ENCODE assay signal across 30 cellular contexts in the genomic region with DNA sequence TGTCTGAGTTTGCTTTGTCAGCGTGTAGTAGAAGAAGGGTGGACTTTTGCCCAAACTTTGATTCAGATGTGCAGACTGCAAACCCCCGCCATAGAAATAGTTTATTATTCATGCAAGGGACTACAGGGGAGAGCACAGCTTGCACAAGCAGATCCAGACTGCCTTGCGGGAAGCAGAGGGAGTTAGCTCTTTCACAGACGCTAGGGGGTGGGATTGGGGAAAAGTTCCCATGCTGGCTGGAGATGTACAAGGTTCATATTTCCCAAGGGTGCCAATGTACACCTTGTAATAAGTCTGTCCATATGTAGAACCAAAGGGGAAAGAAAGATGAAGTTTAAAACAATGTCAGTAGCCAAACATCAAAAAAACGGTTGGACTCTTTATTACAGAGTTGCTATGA.
"Had no signal": no experiment of that assay in that cellular context is flagged by ENCODE, and none has a peak within 500 bp of the region (broad histone marks: within the 10 kb centered on the region; RNA-seq: fewer than 3 reads in every experiment).

No MANE protein-coding gene starts in this region.

- H3K4me1 ChIP-seq: colonic mucosa, esophagus muscularis mucosa, foreskin keratinocyte, gastroesophageal sphincter, heart left ventricle, left lung, psoas muscle, spleen, tibial nerve, upper lobe of right lung, uterus had no signal

- H3K9me3 Mint-ChIP-seq: endodermal cell, nephron progenitor cell had no signal

- H3K36me3 ChIP-seq: colonic mucosa, esophagus muscularis mucosa, gastroesophageal sphincter, heart left ventricle, left lung, ovary, spleen, thoracic aorta, tibial nerve, upper lobe of right lung, uterus had no signal

- H2AFZ ChIP-seq: hepatocyte had no signal

- H3K27me3 ChIP-seq: colonic mucosa, esophagus muscularis mucosa, foreskin keratinocyte, gastroesophageal sphincter, heart left ventricle, hepatocyte, left lung, ovary, spleen, tibial nerve, upper lobe of right lung, uterus had no signal

- H3K4me3 ChIP-seq: colonic mucosa, esophagus muscularis mucosa, gastroesophageal sphincter, heart left ventricle, hepatocyte, left lung, ovary, psoas muscle, skin epidermis, spleen, thoracic aorta, tibial nerve, upper lobe of right lung, uterus had no signal

- H3K4me1 Mint-ChIP-seq: endodermal cell; naive thymus-derived CD4-positive, alpha-beta T cell; nephron progenitor cell; stimulated activated naive B cell treated with anti-CD40 and anti-IgM and Interleukin-4, amounts not matched to agents 10 μg/mL and 1 μg/mL and 100 μg/mL, for 72 hours had no signal

- H3K4me3 Mint-ChIP-seq: dendritic cell treated with granulocyte-macrophage colony-stimulating factor and Interleukin-4, amounts not matched to agents 40 ng/mL and 50 ng/mL, for 4 days; endodermal cell; naive thymus-derived CD4-positive, alpha-beta T cell; nephron progenitor cell; stimulated activated naive B cell treated with anti-CD40 and anti-IgM and Interleukin-4, amounts not matched to agents 10 μg/mL and 1 μg/mL and 100 μg/mL, for 72 hours; stimulated activated naive CD8-positive, alpha-beta T cell treated with anti-CD3 and anti-CD28 coated beads, Interleukin-15, Interleukin-2, amounts not matched to agents 100 ng/mL and 50 ng/mL, for 24 hours had no signal

- ATAC-seq: foreskin keratinocyte; gastroesophageal sphincter; heart left ventricle; left lung; naive thymus-derived CD4-positive, alpha-beta T cell; psoas muscle; right cardiac atrium; stimulated activated naive B cell treated with anti-CD40 and anti-IgM and Interleukin-4, amounts not matched to agents 10 μg/mL and 1 μg/mL and 100 μg/mL, for 72 hours; upper lobe of right lung had no signal

- H3K9me3 ChIP-seq: colonic mucosa, esophagus muscularis mucosa, gastroesophageal sphincter, left lung, ovary, psoas muscle, thoracic aorta, tibial nerve, upper lobe of right lung, uterus had no signal

- H3K27ac ChIP-seq: colonic mucosa, epithelial cell of prostate, esophagus muscularis mucosa, foreskin keratinocyte, gastroesophageal sphincter, heart left ventricle, hepatocyte, left lung, ovary, psoas muscle, skin epidermis, spleen, thoracic aorta, tibial nerve, upper lobe of right lung, uterus had no signal

- H3K4me2 ChIP-seq: hepatocyte had no signal

- H3K36me3 Mint-ChIP-seq: naive thymus-derived CD4-positive, alpha-beta T cell; stimulated activated naive B cell treated with anti-CD40 and anti-IgM and Interleukin-4, amounts not matched to agents 10 μg/mL and 1 μg/mL and 100 μg/mL, for 72 hours had no signal

- DNase-seq: colonic mucosa; effector CD8-positive, alpha-beta T cell; endodermal cell; foreskin keratinocyte; heart left ventricle; kidney; left lung; mesenchymal stem cell; midbrain; naive thymus-derived CD4-positive, alpha-beta T cell; nephron progenitor cell; nucleus accumbens; ovary; posterior cingulate gyrus; psoas muscle; right cardiac atrium; spleen; stimulated activated CD4-positive, alpha-beta T cell treated with anti-CD3 and anti-CD28 coated beads, Interleukin-4, amount 100 ng/mL, for 4 hours; stimulated activated naive B cell treated with anti-CD40 and anti-IgM and Interleukin-4, amounts not matched to agents 10 μg/mL and 1 μg/mL and 100 μg/mL, for 72 hours; upper lobe of right lung; uterus had no signal

- H3K27me3 Mint-ChIP-seq: dendritic cell treated with granulocyte-macrophage colony-stimulating factor and Interleukin-4, amounts not matched to agents 40 ng/mL and 50 ng/mL, for 4 days; naive thymus-derived CD4-positive, alpha-beta T cell; stimulated activated naive B cell treated with anti-CD40 and anti-IgM and Interleukin-4, amounts not matched to agents 10 μg/mL and 1 μg/mL and 100 μg/mL, for 72 hours; stimulated activated naive CD8-positive, alpha-beta T cell treated with anti-CD3 and anti-CD28 coated beads, Interleukin-15, Interleukin-2, amounts not matched to agents 100 ng/mL and 50 ng/mL, for 24 hours had no signal

- H3K79me2 ChIP-seq: hepatocyte had no signal

- H3K27ac Mint-ChIP-seq: dendritic cell treated with granulocyte-macrophage colony-stimulating factor and Interleukin-4, amounts not matched to agents 40 ng/mL and 50 ng/mL, for 4 days; endodermal cell; naive thymus-derived CD4-positive, alpha-beta T cell; nephron progenitor cell; stimulated activated naive B cell treated with anti-CD40 and anti-IgM and Interleukin-4, amounts not matched to agents 10 μg/mL and 1 μg/mL and 100 μg/mL, for 72 hours; stimulated activated naive CD8-positive, alpha-beta T cell treated with anti-CD3 and anti-CD28 coated beads, Interleukin-15, Interleukin-2, amounts not matched to agents 100 ng/mL and 50 ng/mL, for 24 hours had no signal
